ENCODE assay signal across 1 cellular context in genomic region chr14:75562494-75562893, GRCh38.
TF ChIP-seq lines count a peak whose summit lies in the region.

No MANE protein-coding gene starts in this region.

TF ChIP-seq in SK-N-SH, 30 proteins besides CTCF, POLR2A, EP300 and RAD21:
- TF ChIP-seq POLR2AphosphoS5 (IDR thresholded peaks at IDR 0.05; ENCODE audit: low read depth, low read length) (no peak), YY1 (IDR thresholded peaks at IDR 0.05; ENCODE audit: low read depth) (no peak), FOXJ3 (CRISPR knock-in tag; IDR thresholded peaks at IDR 0.05) (no peak), FOSL2 (IDR thresholded peaks at IDR 0.05; ENCODE audit: borderline replicate concordance, low read depth) (no peak), ZBTB33 (IDR thresholded peaks at IDR 0.05; ENCODE audit: borderline replicate concordance, low read depth) (no peak), MXI1 (IDR thresholded peaks at IDR 0.05; ENCODE audit: low read depth, low read length) (no peak), GABPA (IDR thresholded peaks at IDR 0.05; ENCODE audit: low read depth) (no peak), CHD2 (IDR thresholded peaks at IDR 0.05; ENCODE audit: low read length, partially characterized antibody) (no peak), TEAD4 (IDR thresholded peaks at IDR 0.05; ENCODE audit: borderline replicate concordance, insufficient read depth) (no peak)
TF ChIP-seq in SK-N-SH: peak in this region for 0.
